8 cellular contexts compared by ENCODE assay signal in the genomic region with DNA sequence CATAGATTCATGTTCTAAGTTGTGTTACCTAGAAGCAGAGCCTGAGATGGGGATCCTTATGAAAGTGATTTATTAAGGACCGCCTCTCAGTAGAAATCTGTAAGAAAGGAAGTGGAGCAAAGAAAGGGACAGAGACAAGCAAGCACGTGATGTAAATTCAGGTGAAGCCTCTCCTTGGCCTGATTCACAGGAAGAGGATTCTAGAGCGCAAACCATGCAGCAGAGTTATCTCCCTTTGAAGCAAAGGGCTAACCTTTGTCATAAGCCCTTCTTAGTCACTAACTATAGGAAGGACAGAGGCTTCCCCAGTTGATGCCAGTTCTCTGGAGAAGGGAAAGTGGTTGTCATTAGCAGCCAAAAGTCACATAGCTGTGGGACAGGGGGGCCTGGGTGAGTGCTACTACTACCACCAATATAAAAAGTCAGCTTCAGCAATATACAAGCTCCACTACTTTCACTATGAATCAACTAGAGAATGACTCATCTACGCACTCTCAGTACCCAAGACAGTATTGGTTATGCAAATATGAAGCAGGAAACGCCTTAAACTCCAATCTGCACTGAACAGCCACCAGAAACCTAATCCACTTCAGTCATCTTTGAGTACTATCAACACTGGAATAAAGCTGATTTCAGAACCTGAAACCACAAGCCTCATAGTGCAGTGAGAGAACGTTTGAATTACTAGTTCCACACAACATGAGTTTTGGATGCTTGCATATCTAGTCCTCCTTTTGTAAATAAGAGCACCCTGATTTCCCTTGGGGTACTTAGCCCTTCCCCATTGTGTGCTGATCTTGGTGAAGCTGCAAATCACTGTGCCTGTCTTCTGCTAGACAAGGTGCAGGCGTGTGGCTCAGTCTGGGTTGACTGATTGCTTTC.
DNase-seq lines count a peak whose midpoint lies in the region; ATAC-seq and TF ChIP-seq lines count a peak whose summit lies in the region.

No MANE protein-coding gene starts in this region.

- POLR2A ChIA-PET in WTC11 (lab: Charles Lee): no interaction called here

- no peak overlapping the region for H3K4me3 Mint-ChIP-seq in WTC11

- TF ChIP-seq CTCF in astrocyte of the cerebellum (IDR thresholded peaks at IDR 0.05; ENCODE audit: low read depth, low read length, missing control alignments): no peak
- no peak for TF ChIP-seq CTCF in WTC11 (IDR thresholded peaks at IDR 0.05)

- H3K9me3 Mint-ChIP-seq in WTC11: peaks cover 12% of the 10 kb centered on the region

- H3K4me1 Mint-ChIP-seq in WTC11: peaks cover 39% of the 10 kb centered on the region

- in situ Hi-C loops in astrocyte of the cerebellum (cut with HindIII; ENCODE audit: low sequenced_read_pairs): no loop called here

- CTCF ChIA-PET in WTC11 (lab: Charles Lee): no interaction called here

- H3K27ac Mint-ChIP-seq in WTC11: no peak overlapping the region

- H3K27me3 Mint-ChIP-seq in WTC11 (ENCODE audit: low read depth): peaks cover 68% of the 10 kb centered on the region

- H3K4me3 ChIP-seq in astrocyte of the cerebellum (ENCODE audit: low read depth, low read length): no peak overlapping the region

- ATAC-seq in GM18519 (IDR thresholded peaks at IDR 0.05; ENCODE audit: low FRiP score, unreplicated experiment): peak; percentile 98
- peak; percentile 99 for ATAC-seq in HG02884 (IDR thresholded peaks at IDR 0.05; ENCODE audit: unreplicated experiment)
- ATAC-seq in WTC11: no peak

- peaks cover 17% of the 10 kb centered on the region for H3K36me3 Mint-ChIP-seq in WTC11

- DNase-seq in AG20443 (ENCODE audit: low spot score): peak; percentile 66
- DNase-seq in NCI-H2196 (lab: John Stamatoyannopoulos, UW; ENCODE audit: unreplicated experiment): peak; percentile 61
- DNase-seq in astrocyte of the cerebellum (ENCODE audit: low read depth): peak; percentile 53
- peak; percentile 91 for DNase-seq in renal cortical epithelial cell (ENCODE audit: low read depth)
- DNase-seq in pons (ENCODE audit: low spot score): no peak
- DNase-seq in WTC11 (ENCODE audit: low spot score): no peak

TF ChIP-seq in WTC11, 78 proteins besides CTCF, POLR2A, EP300 and RAD21:
- TF ChIP-seq, protein P1, sequence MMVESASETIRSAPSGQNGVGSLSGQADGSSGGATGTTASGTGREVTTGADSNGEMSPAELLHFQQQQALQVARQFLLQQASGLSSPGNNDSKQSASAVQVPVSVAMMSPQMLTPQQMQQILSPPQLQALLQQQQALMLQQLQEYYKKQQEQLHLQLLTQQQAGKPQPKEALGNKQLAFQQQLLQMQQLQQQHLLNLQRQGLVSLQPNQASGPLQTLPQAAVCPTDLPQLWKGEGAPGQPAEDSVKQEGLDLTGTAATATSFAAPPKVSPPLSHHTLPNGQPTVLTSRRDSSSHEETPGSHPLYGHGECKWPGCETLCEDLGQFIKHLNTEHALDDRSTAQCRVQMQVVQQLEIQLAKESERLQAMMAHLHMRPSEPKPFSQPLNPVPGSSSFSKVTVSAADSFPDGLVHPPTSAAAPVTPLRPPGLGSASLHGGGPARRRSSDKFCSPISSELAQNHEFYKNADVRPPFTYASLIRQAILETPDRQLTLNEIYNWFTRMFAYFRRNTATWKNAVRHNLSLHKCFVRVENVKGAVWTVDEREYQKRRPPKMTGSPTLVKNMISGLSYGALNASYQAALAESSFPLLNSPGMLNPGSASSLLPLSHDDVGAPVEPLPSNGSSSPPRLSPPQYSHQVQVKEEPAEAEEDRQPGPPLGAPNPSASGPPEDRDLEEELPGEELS (CRISPR knock-in tag; IDR thresholded peaks at IDR 0.05): no peak
- TF ChIP-seq ZNF416 (CRISPR knock-in tag; IDR thresholded peaks at IDR 0.05) (no peak), TEAD4 (CRISPR knock-in tag; IDR thresholded peaks at IDR 0.05) (no peak), PRRX2 (CRISPR knock-in tag; IDR thresholded peaks at IDR 0.05) (no peak), SP1 (CRISPR knock-in tag; conservative IDR thresholded peaks at IDR 0.05) (no peak)
- TF ChIP-seq, protein P2, sequence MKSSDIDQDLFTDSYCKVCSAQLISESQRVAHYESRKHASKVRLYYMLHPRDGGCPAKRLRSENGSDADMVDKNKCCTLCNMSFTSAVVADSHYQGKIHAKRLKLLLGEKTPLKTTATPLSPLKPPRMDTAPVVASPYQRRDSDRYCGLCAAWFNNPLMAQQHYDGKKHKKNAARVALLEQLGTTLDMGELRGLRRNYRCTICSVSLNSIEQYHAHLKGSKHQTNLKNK (CRISPR knock-in tag; IDR thresholded peaks at IDR 0.05): no peak
- TF ChIP-seq, protein P3, sequence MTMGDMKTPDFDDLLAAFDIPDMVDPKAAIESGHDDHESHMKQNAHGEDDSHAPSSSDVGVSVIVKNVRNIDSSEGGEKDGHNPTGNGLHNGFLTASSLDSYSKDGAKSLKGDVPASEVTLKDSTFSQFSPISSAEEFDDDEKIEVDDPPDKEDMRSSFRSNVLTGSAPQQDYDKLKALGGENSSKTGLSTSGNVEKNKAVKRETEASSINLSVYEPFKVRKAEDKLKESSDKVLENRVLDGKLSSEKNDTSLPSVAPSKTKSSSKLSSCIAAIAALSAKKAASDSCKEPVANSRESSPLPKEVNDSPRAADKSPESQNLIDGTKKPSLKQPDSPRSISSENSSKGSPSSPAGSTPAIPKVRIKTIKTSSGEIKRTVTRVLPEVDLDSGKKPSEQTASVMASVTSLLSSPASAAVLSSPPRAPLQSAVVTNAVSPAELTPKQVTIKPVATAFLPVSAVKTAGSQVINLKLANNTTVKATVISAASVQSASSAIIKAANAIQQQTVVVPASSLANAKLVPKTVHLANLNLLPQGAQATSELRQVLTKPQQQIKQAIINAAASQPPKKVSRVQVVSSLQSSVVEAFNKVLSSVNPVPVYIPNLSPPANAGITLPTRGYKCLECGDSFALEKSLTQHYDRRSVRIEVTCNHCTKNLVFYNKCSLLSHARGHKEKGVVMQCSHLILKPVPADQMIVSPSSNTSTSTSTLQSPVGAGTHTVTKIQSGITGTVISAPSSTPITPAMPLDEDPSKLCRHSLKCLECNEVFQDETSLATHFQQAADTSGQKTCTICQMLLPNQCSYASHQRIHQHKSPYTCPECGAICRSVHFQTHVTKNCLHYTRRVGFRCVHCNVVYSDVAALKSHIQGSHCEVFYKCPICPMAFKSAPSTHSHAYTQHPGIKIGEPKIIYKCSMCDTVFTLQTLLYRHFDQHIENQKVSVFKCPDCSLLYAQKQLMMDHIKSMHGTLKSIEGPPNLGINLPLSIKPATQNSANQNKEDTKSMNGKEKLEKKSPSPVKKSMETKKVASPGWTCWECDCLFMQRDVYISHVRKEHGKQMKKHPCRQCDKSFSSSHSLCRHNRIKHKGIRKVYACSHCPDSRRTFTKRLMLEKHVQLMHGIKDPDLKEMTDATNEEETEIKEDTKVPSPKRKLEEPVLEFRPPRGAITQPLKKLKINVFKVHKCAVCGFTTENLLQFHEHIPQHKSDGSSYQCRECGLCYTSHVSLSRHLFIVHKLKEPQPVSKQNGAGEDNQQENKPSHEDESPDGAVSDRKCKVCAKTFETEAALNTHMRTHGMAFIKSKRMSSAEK (CRISPR knock-in tag; IDR thresholded peaks at IDR 0.05; ENCODE audit: borderline replicate concordance): no peak

Comparison
In these comparisons a context has a peak if more than half of its experiments do, and no peak if none do; other contexts are left out.
1. DNase-seq: peak in AG20443 (single experiment), NCI-H2196 (single experiment), astrocyte of the cerebellum (single experiment) and renal cortical epithelial cell (single experiment); none in pons (single experiment) and WTC11 (single experiment).